Comparison of ENCODE assay signal across 9 cellular contexts in the genomic region with DNA sequence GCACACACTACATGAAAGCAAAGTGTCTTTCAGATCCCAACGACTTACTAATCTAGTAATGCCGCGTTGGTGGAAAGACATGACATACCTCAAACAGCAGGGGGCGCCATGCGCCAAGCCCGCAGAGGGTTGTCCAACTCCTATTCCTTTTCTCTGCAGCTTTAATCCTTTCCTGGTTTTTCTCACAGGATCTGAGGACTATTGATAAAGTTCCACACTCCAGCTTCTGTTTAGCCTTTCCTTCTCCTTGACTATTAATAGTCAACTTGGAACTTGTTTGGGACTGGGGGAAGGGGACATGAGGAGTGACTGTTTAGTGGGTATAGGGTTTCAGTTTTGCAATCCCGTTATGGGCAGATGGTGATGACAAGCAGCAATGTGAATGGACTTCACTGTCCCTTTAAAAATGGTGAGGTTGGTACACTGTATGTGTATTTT.
DNase-seq lines count a peak whose midpoint lies in the region; ATAC-seq and TF ChIP-seq lines count a peak whose summit lies in the region.
"Had no signal": no experiment of that assay in that cellular context is flagged by ENCODE, and none has a peak within 500 bp of the region (broad histone marks: within the 10 kb centered on the region; RNA-seq: fewer than 3 reads in every experiment).

No MANE protein-coding gene starts in this region.

- DNase-seq in DMS53 treated with DMSO at 0.1 percent for 48 hours (lab: John Stamatoyannopoulos, UW; ENCODE audit: unreplicated experiment): peak; percentile 84
- DNase-seq in HAP-1 (ENCODE audit: low spot score in 2 of 2): peak; percentile 81 to 87
- peak; percentile 53 for DNase-seq in NCI-H1417 treated with DMSO at 0.1 percent for 48 hours (lab: John Stamatoyannopoulos, UW)
- DNase-seq in T-cell: peak; percentile 22 to 79 (median 64)
- DNase-seq in hepatic stellate cell (ENCODE audit: low spot score): peak; percentile 78
- DNase-seq in sigmoid colon: peak; percentile 86
- DNase-seq in cortex of kidney (lab: John Stamatoyannopoulos, UW): no peak

- POLR2A ChIA-PET in T-cell (lab: Charles Lee): no interaction called here

- CTCF ChIA-PET in T-cell (lab: Charles Lee): interaction anchor here (0.5 to 4.4 kb wide), 28 partner anchors 8 to 377 kb away, joined by 3 to 26 read pairs (median 3); no protein-coding TSS in a partner anchor

- no peak overlapping the region for H3K4me3 Mint-ChIP-seq in T-cell

- TF ChIP-seq EP300 in sigmoid colon (IDR thresholded peaks at IDR 0.05): no peak

- intact Hi-C loops in sigmoid colon (cut with DNase I): loop anchor here (1.0 to 2.0 kb wide), 2 partner anchors 276 to 287 kb away; no protein-coding TSS in a partner anchor

- H3K27ac Mint-ChIP-seq in T-cell: peak overlapping the region; percentile 52 to 59

- 4 to 8% methylated on average over 7 of the region's 7 CpGs for WGBS in sigmoid colon, 2 donors

- peaks cover 0 to 20% (median 17%) of the 10 kb centered on the region in 3 donors for H3K4me1 Mint-ChIP-seq in T-cell

- TF ChIP-seq CTCF in sigmoid colon (IDR thresholded peaks at IDR 0.05): peak; percentile 62 to 94 (median 88)

- H3K27ac ChIP-seq in angular gyrus (ENCODE audit: low read depth, low read length) (peak overlapping the region; percentile 88), sigmoid colon (no peak overlapping the region)
- H3K27ac ChIP-seq: epithelial cell of prostate had no signal

- no peaks in the 10 kb centered on the region for H3K9me3 Mint-ChIP-seq in T-cell

- no peak for TF ChIP-seq POLR2A in sigmoid colon (IDR thresholded peaks at IDR 0.05)

- no peaks in the 10 kb centered on the region for H3K27me3 Mint-ChIP-seq in T-cell

- no peak overlapping the region for H3K4me3 ChIP-seq in HAP-1
- H3K4me3 ChIP-seq in sigmoid colon: no peak overlapping the region

- H3K9me3 ChIP-seq in HAP-1: no peaks in the 10 kb centered on the region
- no peaks in the 10 kb centered on the region for H3K9me3 ChIP-seq in sigmoid colon

- H3K4me1 ChIP-seq in HAP-1 (peaks cover 15% of the 10 kb centered on the region), sigmoid colon (peaks cover 0 to 18% (median 7%) of the 10 kb centered on the region in 4 donors)

- no peaks in the 10 kb centered on the region for H3K36me3 ChIP-seq in HAP-1 (replicated peaks)
- peaks cover 0 to 8% (median 2%) of the 10 kb centered on the region in 4 donors for H3K36me3 ChIP-seq in sigmoid colon

- ATAC-seq in T-cell (replicated peaks in 1 of 4): peak; percentile 69 to 73 (median 70)

- in situ Hi-C loops in HAP-1 (cut with MboI; ENCODE audit: low sequenced_read_pairs): loop anchor here (5.0 kb wide), 1 partner anchor 275 kb away; no protein-coding TSS in a partner anchor

- H3K27me3 ChIP-seq in HAP-1 (ENCODE audit: low read depth): no peaks in the 10 kb centered on the region
- no peaks in the 10 kb centered on the region for H3K27me3 ChIP-seq in sigmoid colon

- H3K36me3 Mint-ChIP-seq in T-cell: peaks cover 44% of the 10 kb centered on the region
